ENCODE assay signal across 1 cellular context in the genomic region with DNA sequence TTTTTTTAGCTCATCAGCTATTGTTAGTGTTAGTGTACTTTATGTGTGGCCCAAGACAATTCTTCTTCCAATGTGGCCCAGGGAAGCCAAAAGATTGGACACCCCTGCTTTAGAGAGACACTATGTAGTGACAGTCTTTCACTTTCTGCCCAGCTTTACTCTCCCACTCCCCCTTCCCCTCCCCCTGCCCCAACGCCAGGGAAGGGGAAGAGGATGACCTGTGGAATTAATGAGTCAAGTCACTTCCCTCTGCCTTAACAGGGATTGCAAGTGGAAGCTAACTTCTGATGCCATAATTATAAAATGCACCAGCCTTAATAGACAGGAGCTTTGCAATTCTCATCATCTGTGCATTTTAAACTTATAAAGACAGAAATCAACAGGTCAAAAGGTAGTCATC.
TF ChIP-seq lines count a peak whose summit lies in the region.

No MANE protein-coding gene starts in this region.

TF ChIP-seq in neural cell, 6 proteins besides CTCF, POLR2A, EP300 and RAD21:
- TF ChIP-seq, protein P1, sequence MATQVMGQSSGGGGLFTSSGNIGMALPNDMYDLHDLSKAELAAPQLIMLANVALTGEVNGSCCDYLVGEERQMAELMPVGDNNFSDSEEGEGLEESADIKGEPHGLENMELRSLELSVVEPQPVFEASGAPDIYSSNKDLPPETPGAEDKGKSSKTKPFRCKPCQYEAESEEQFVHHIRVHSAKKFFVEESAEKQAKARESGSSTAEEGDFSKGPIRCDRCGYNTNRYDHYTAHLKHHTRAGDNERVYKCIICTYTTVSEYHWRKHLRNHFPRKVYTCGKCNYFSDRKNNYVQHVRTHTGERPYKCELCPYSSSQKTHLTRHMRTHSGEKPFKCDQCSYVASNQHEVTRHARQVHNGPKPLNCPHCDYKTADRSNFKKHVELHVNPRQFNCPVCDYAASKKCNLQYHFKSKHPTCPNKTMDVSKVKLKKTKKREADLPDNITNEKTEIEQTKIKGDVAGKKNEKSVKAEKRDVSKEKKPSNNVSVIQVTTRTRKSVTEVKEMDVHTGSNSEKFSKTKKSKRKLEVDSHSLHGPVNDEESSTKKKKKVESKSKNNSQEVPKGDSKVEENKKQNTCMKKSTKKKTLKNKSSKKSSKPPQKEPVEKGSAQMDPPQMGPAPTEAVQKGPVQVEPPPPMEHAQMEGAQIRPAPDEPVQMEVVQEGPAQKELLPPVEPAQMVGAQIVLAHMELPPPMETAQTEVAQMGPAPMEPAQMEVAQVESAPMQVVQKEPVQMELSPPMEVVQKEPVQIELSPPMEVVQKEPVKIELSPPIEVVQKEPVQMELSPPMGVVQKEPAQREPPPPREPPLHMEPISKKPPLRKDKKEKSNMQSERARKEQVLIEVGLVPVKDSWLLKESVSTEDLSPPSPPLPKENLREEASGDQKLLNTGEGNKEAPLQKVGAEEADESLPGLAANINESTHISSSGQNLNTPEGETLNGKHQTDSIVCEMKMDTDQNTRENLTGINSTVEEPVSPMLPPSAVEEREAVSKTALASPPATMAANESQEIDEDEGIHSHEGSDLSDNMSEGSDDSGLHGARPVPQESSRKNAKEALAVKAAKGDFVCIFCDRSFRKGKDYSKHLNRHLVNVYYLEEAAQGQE (IDR thresholded peaks at IDR 0.05; ENCODE audit: borderline replicate concordance) = no peak
- no peak for TF ChIP-seq EZH2 (IDR thresholded peaks at IDR 0.05; ENCODE audit: borderline replicate concordance, insufficient read depth, low read length, poor library complexity, severe bottlenecking)
- no peak for TF ChIP-seq TAF1 (IDR thresholded peaks at IDR 0.05; ENCODE audit: low read depth)
